ENCODE assay signal across 8 cellular contexts in the genomic region with DNA sequence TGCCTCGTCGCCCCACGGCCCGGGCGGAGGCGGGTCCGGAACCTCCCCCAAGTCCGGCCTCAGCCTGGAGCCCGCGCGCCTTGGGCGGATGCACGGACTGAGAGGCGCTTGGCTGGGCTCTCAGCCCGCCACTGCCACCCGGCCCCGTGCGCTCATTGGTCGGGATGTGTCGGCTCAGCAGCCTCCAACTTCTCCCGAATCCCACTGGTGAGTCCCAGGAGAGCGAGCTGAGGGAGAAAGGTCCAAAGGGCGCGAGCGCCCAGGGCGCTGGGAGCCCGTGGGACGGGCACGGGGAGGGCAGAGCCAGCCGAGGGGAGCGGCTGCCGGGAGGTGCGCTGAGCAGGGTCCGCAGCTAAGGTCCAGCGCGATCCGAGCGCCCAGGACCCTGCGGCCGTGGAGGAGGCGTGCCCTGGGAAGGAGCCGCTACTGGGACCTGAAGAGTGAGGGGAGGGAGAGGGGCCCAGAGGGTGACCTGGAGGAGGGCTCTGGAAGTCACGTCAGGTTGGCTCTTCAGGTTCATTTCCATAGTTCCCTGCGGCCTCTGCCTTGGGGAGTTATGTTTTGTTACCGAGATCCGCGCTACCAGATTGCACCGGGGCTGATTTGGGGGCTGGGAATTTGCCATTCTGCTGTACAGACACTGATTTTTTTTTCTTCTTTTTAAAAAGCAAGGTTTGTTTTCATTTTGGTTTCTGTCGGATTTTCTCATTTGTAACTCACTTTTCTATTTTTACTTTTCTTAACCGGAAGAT. TPM values are rescaled to one million over a fixed set of nuclear protein-coding genes. Genes with fewer than 3 reads are reported as not detected.
A peak's percentile ranks its signal among the peaks of the same experiment; 100 is the strongest.
DNase-seq lines count a peak whose midpoint lies in the region; ATAC-seq and TF ChIP-seq lines count a peak whose summit lies in the region.

TSS of gene MME (plus strand) at position 525 of the 752 bp plus-strand sequence. CDS start 3,849 bp downstream, outside the sequence.

- peaks cover 4% of the 10 kb centered on the region for H3K9me3 Mint-ChIP-seq in activated naive CD4-positive, alpha-beta T cell treated with anti-CD3 and anti-CD28 coated beads for 36 hours
- H3K9me3 Mint-ChIP-seq in activated naive CD4-positive, alpha-beta T cell treated with anti-CD3 and anti-CD28 coated beads, Interleukin-2, amount 10 ng/mL, durations not matched to agents 7 days and 5 days = no peaks in the 10 kb centered on the region
- peaks cover 4% of the 10 kb centered on the region for H3K9me3 Mint-ChIP-seq in nephron

- TF ChIP-seq EP300 in SK-N-SH (IDR thresholded peaks at IDR 0.05; ENCODE audit: borderline replicate concordance in 1 of 2, low read depth in 1 of 2, low read length in 1 of 2) = 0 out of 4 replicates have a peak, but pooled peaks of 1 of the 2 experiments have one; percentile 4

- H3K4me3 ChIP-seq in SK-N-SH (ENCODE audit: low read depth in 2 of 2, low read length in 1 of 2) (peak within 1 kb of the TSS; percentile 73 to 88), fibroblast of the aortic adventitia (ENCODE audit: low read depth, low read length) (peak within 1 kb of the TSS; percentile 93)

- H3K36me3 Mint-ChIP-seq in activated naive CD4-positive, alpha-beta T cell treated with anti-CD3 and anti-CD28 coated beads for 36 hours (ENCODE audit: low read depth) = no peaks in the 10 kb centered on the region
- no peaks in the 10 kb centered on the region for H3K36me3 Mint-ChIP-seq in activated naive CD4-positive, alpha-beta T cell treated with anti-CD3 and anti-CD28 coated beads, Interleukin-2, amount 10 ng/mL, durations not matched to agents 7 days and 5 days
- H3K36me3 Mint-ChIP-seq in nephron (ENCODE audit: low read depth) = no peaks in the 10 kb centered on the region

- peak within 1 kb of the TSS; percentile 58 to 83 for H3K27ac ChIP-seq in SK-N-SH (ENCODE audit: low read depth in 2 of 2, low read length in 1 of 2)

- peaks cover 0 to 3% of the 10 kb centered on the region in 2 experiments; a peak in 1 of 4 replicates for H3K4me1 ChIP-seq in SK-N-SH (ENCODE audit: control insufficient read depth in 1 of 2, insufficient read depth in 2 of 2, low read depth in 1 of 2, low read length in 1 of 2)

- 2% methylated on average over 25 of the region's 50 CpGs for WGBS in SK-N-SH (ENCODE audit: low lambda C conversion rate)

- intact Hi-C loops in activated naive CD4-positive, alpha-beta T cell treated with anti-CD3 and anti-CD28 coated beads for 36 hours (cut with micrococcal nuclease) = no loop called here

- no peak for TF ChIP-seq RAD21 in SK-N-SH (IDR thresholded peaks at IDR 0.05; ENCODE audit: low read length)

- H3K4me2 ChIP-seq in SK-N-SH = peak within 1 kb of the TSS; percentile 96

- no peaks in the 10 kb centered on the region for H3K79me2 ChIP-seq in SK-N-SH (ENCODE audit: insufficient read depth)

- no peaks in the 10 kb centered on the region for H3K9me3 ChIP-seq in SK-N-SH

- peaks cover 0 to 10% of the 10 kb centered on the region in 2 experiments for H3K36me3 ChIP-seq in SK-N-SH (replicated peaks in 1 of 2; ENCODE audit: control insufficient read depth in 1 of 2, insufficient read depth in 2 of 2, low read length in 1 of 2)

- POLR2A ChIA-PET in SK-N-SH (lab: Yijun Ruan, JAX) = no interaction called here

- peaks cover 31% of the 10 kb centered on the region for H3K27me3 Mint-ChIP-seq in activated naive CD4-positive, alpha-beta T cell treated with anti-CD3 and anti-CD28 coated beads for 36 hours (ENCODE audit: low read depth)
- peaks cover 38% of the 10 kb centered on the region for H3K27me3 Mint-ChIP-seq in activated naive CD4-positive, alpha-beta T cell treated with anti-CD3 and anti-CD28 coated beads, Interleukin-2, amount 10 ng/mL, durations not matched to agents 7 days and 5 days
- H3K27me3 Mint-ChIP-seq in nephron (ENCODE audit: low read depth) = peaks cover 73% of the 10 kb centered on the region

- peak within 1 kb of the TSS; percentile 93 for H2AFZ ChIP-seq in SK-N-SH (ENCODE audit: low read depth)

- no peak for DNase-seq in activated naive CD4-positive, alpha-beta T cell treated with anti-CD3 and anti-CD28 coated beads for 36 hours
- DNase-seq in activated naive CD4-positive, alpha-beta T cell treated with anti-CD3 and anti-CD28 coated beads, Interleukin-2, amount 10 ng/mL, durations not matched to agents 7 days and 5 days = no peak
- peak; percentile 76 for DNase-seq in SK-N-SH
- peak; percentile 72 for DNase-seq in fibroblast of the aortic adventitia (ENCODE audit: low read depth)

- no peaks in the 10 kb centered on the region for H3K27me3 ChIP-seq in SK-N-SH (ENCODE audit: insufficient read depth)

- H4K20me1 ChIP-seq in SK-N-SH (ENCODE audit: insufficient read depth) = no peaks in the 10 kb centered on the region

- H3K27ac Mint-ChIP-seq in activated naive CD4-positive, alpha-beta T cell treated with anti-CD3 and anti-CD28 coated beads for 36 hours = no peak within 1 kb of the TSS
- no peak within 1 kb of the TSS for H3K27ac Mint-ChIP-seq in activated naive CD4-positive, alpha-beta T cell treated with anti-CD3 and anti-CD28 coated beads, Interleukin-2, amount 10 ng/mL, durations not matched to agents 7 days and 5 days
- peak within 1 kb of the TSS; percentile 84 to 95 (median 93) for H3K27ac Mint-ChIP-seq in nephron

- peak within 1 kb of the TSS; percentile 75 for H3K9ac ChIP-seq in SK-N-SH

- H3K4me3 Mint-ChIP-seq in activated naive CD4-positive, alpha-beta T cell treated with anti-CD3 and anti-CD28 coated beads for 36 hours = peak within 1 kb of the TSS; percentile 14
- H3K4me3 Mint-ChIP-seq in activated naive CD4-positive, alpha-beta T cell treated with anti-CD3 and anti-CD28 coated beads, Interleukin-2, amount 10 ng/mL, durations not matched to agents 7 days and 5 days = no peak within 1 kb of the TSS
- peak within 1 kb of the TSS; percentile 85 to 95 (median 87) for H3K4me3 Mint-ChIP-seq in nephron

- no peaks in the 10 kb centered on the region for H3F3A ChIP-seq in SK-N-SH (replicated peaks; ENCODE audit: insufficient read depth)

- CTCF ChIA-PET in activated naive CD4-positive, alpha-beta T cell treated with anti-CD3 and anti-CD28 coated beads for 36 hours (lab: Charles Lee) = no interaction called here
- CTCF ChIA-PET in activated naive CD4-positive, alpha-beta T cell treated with anti-CD3 and anti-CD28 coated beads, Interleukin-2, amount 10 ng/mL, durations not matched to agents 7 days and 5 days (lab: Charles Lee) = no interaction called here
- CTCF ChIA-PET in SK-N-SH (lab: Yijun Ruan, JAX) = interaction anchor here (1.2 kb wide), 1 partner anchor 14 kb away, joined by 3 read pairs; no protein-coding TSS in a partner anchor

- ATAC-seq in HG03460 (IDR thresholded peaks at IDR 0.05; ENCODE audit: unreplicated experiment) = no peak
- no peak for ATAC-seq in HG02763 (IDR thresholded peaks at IDR 0.05; ENCODE audit: unreplicated experiment)
- no peak for ATAC-seq in GM21515 (IDR thresholded peaks at IDR 0.05; ENCODE audit: unreplicated experiment)

- H3K4me1 Mint-ChIP-seq in activated naive CD4-positive, alpha-beta T cell treated with anti-CD3 and anti-CD28 coated beads for 36 hours (ENCODE audit: low read depth) = peaks cover 13% of the 10 kb centered on the region
- H3K4me1 Mint-ChIP-seq in activated naive CD4-positive, alpha-beta T cell treated with anti-CD3 and anti-CD28 coated beads, Interleukin-2, amount 10 ng/mL, durations not matched to agents 7 days and 5 days = peaks cover 6% of the 10 kb centered on the region
- peaks cover 8% of the 10 kb centered on the region for H3K4me1 Mint-ChIP-seq in nephron

- no peaks in the 10 kb centered on the region for H3K9me2 ChIP-seq in SK-N-SH

- TF ChIP-seq CTCF in SK-N-SH (IDR thresholded peaks at IDR 0.05) (no peak), fibroblast of the aortic adventitia (IDR thresholded peaks at IDR 0.05; ENCODE audit: insufficient read depth, low read length) (no peak), nephron (IDR thresholded peaks at IDR 0.05; ENCODE audit: unreplicated experiment in 3 of 3) (no peak)

TF ChIP-seq in SK-N-SH, 30 proteins besides CTCF, POLR2A, EP300 and RAD21 (continues in another document):
- TF ChIP-seq, protein P1, sequence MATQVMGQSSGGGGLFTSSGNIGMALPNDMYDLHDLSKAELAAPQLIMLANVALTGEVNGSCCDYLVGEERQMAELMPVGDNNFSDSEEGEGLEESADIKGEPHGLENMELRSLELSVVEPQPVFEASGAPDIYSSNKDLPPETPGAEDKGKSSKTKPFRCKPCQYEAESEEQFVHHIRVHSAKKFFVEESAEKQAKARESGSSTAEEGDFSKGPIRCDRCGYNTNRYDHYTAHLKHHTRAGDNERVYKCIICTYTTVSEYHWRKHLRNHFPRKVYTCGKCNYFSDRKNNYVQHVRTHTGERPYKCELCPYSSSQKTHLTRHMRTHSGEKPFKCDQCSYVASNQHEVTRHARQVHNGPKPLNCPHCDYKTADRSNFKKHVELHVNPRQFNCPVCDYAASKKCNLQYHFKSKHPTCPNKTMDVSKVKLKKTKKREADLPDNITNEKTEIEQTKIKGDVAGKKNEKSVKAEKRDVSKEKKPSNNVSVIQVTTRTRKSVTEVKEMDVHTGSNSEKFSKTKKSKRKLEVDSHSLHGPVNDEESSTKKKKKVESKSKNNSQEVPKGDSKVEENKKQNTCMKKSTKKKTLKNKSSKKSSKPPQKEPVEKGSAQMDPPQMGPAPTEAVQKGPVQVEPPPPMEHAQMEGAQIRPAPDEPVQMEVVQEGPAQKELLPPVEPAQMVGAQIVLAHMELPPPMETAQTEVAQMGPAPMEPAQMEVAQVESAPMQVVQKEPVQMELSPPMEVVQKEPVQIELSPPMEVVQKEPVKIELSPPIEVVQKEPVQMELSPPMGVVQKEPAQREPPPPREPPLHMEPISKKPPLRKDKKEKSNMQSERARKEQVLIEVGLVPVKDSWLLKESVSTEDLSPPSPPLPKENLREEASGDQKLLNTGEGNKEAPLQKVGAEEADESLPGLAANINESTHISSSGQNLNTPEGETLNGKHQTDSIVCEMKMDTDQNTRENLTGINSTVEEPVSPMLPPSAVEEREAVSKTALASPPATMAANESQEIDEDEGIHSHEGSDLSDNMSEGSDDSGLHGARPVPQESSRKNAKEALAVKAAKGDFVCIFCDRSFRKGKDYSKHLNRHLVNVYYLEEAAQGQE (IDR thresholded peaks at IDR 0.05; ENCODE audit: low read depth, low read length) = 0 out of 2 replicates have a peak, but pooled peaks have one; percentile 46
- TF ChIP-seq TCF12 (IDR thresholded peaks at IDR 0.05) = 0 out of 2 replicates have a peak, but pooled peaks have one; percentile 1
- no peak for TF ChIP-seq NRF1 (IDR thresholded peaks at IDR 0.05; ENCODE audit: low read depth, low read length)
- no peak for TF ChIP-seq GATA2 (CRISPR knock-in tag; IDR thresholded peaks at IDR 0.05)
- peak; percentile 48; the same call in 1 of the 2 replicates for TF ChIP-seq SIN3A (IDR thresholded peaks at IDR 0.05; ENCODE audit: borderline replicate concordance, low read depth, low read length)

RNA-seq across cellular contexts. Expression of gene MME, which starts in this region (rescaled TPM):
- total RNA-seq in activated naive CD4-positive, alpha-beta T cell treated with anti-CD3 and anti-CD28 coated beads for 36 hours = not detected
- polyA plus RNA-seq in SK-N-SH (2012; rRNA removed) = 167 and 286 TPM in 2 replicates
- 264 and 284 TPM in 2 replicates for polyA plus RNA-seq in SK-N-SH (2012; cell fraction: cytosol; rRNA removed)
- polyA plus RNA-seq in SK-N-SH (2012; cell fraction: nucleus; rRNA removed) = 123 and 209 TPM in 2 replicates
- total RNA-seq in fibroblast of the aortic adventitia (ENCODE audit: low replicate concordance) = 50.4 and 101 TPM in 2 replicates

Comparison
In these comparisons a context has a peak if more than half of its experiments do, and no peak if none do; other contexts are left out.
1. RNA of gene MME (total RNA-seq): 50.4 to 101 TPM in fibroblast of the aortic adventitia; not detected in activated naive CD4-positive, alpha-beta T cell treated with anti-CD3 and anti-CD28 coated beads for 36 hours; every median in the first group is over 10 times any median in the second.
2. DNase-seq: peak in SK-N-SH (single experiment) and fibroblast of the aortic adventitia (single experiment); none in activated naive CD4-positive, alpha-beta T cell treated with anti-CD3 and anti-CD28 coated beads for 36 hours (single experiment) and activated naive CD4-positive, alpha-beta T cell treated with anti-CD3 and anti-CD28 coated beads, Interleukin-2, amount 10 ng/mL, durations not matched to agents 7 days and 5 days (single experiment).
3. H3K27ac Mint-ChIP-seq: peak in nephron (3 of 3); none in activated naive CD4-positive, alpha-beta T cell treated with anti-CD3 and anti-CD28 coated beads for 36 hours (single experiment) and activated naive CD4-positive, alpha-beta T cell treated with anti-CD3 and anti-CD28 coated beads, Interleukin-2, amount 10 ng/mL, durations not matched to agents 7 days and 5 days (single experiment).